ENCODE assay signal across 26 cellular contexts in genomic region chr9:78676009-78676408, GRCh38.
DNase-seq lines count a peak whose midpoint lies in the region; ATAC-seq and TF ChIP-seq lines count a peak whose summit lies in the region.
"Had no signal": no experiment of that assay in that cellular context is flagged by ENCODE, and none has a peak within 500 bp of the region (broad histone marks: within the 10 kb centered on the region; RNA-seq: fewer than 3 reads in every experiment).

No MANE protein-coding gene starts in this region.

- H3K4me2 ChIP-seq in neural cell (ENCODE audit: low read length): no peak overlapping the region
- H3K4me2 ChIP-seq: BLaER1 treated with 17β-estradiol and CSF1 and Interleukin-3, amounts not matched to agents 10 nM and 100 nM had no signal

- H3K9me3 ChIP-seq in neural cell (ENCODE audit: low read length): no peaks in the 10 kb centered on the region
- H3K9me3 ChIP-seq: BLaER1 treated with 17β-estradiol and CSF1 and Interleukin-3, amounts not matched to agents 10 nM and 100 nM had no signal

- H3K4me3 ChIP-seq in AG10803 (ENCODE audit: low read length) (no peak overlapping the region), neural cell (ENCODE audit: low read length) (no peak overlapping the region)
- H3K4me3 ChIP-seq: BLaER1 treated with 17β-estradiol and CSF1 and Interleukin-3, amounts not matched to agents 10 nM and 100 nM; SK-N-MC had no signal

- no peaks in the 10 kb centered on the region for H3K36me3 ChIP-seq in neural cell (ENCODE audit: insufficient read depth, low read length)
- H3K36me3 ChIP-seq: BLaER1 treated with 17β-estradiol and CSF1 and Interleukin-3, amounts not matched to agents 10 nM and 100 nM had no signal

- peak overlapping the region; percentile 21 for H3K27ac ChIP-seq in neural cell (ENCODE audit: low read length)
- H3K27ac ChIP-seq: BLaER1 treated with 17β-estradiol and CSF1 and Interleukin-3, amounts not matched to agents 10 nM and 100 nM; SK-N-MC had no signal

- peak overlapping the region; percentile 92 for H3K27ac Mint-ChIP-seq in HFFc6
- H3K27ac Mint-ChIP-seq: CD8-positive, alpha-beta T cell; IgD-negative memory B cell; T-cell had no signal

- H3K79me2 ChIP-seq in neural cell (replicated peaks; ENCODE audit: insufficient read depth, low read length): no peaks in the 10 kb centered on the region

- TF ChIP-seq CTCF in AG10803 (conservative IDR thresholded peaks at IDR 0.05; ENCODE audit: low read length) (no peak), HFFc6 (IDR thresholded peaks at IDR 0.05) (no peak), neural cell (IDR thresholded peaks at IDR 0.05; ENCODE audit: poor library complexity, severe bottlenecking) (no peak)

- DNase-seq in AG10803 (ENCODE audit: low read depth) (peak; percentile 64), HFFc6 (peak; percentile 51), astrocyte of the hippocampus (ENCODE audit: low read depth, low spot score) (peak; percentile 11), NCI-H146 (lab: John Stamatoyannopoulos, UW) (no peak), T-helper 2 cell (no peak), GDM1 (lab: John Stamatoyannopoulos, UW) (no peak)
- DNase-seq: 8988T; Calu3; CD8-positive, alpha-beta T cell; DMS53; H7; Kasumi-1; MM.1S; NCI-H1092; NCI-H1436 treated with DMSO at 0.1 percent for 48 hours; NCI-H2029 treated with DMSO at 0.1 percent for 48 hours; NCI-H2171 treated with DMSO at 0.1 percent for 48 hours; NCI-H748 treated with DMSO at 0.1 percent for 48 hours; OCI-M1; Right ventricle myocardium superior; T-cell had no signal

- H4K20me1 ChIP-seq in neural cell (ENCODE audit: insufficient read depth): no peaks in the 10 kb centered on the region
- H4K20me1 ChIP-seq: BLaER1 treated with 17β-estradiol and CSF1 and Interleukin-3, amounts not matched to agents 10 nM and 100 nM had no signal

- H3K27me3 ChIP-seq in neural cell (ENCODE audit: insufficient read depth, low read depth, low read length): no peaks in the 10 kb centered on the region
- H3K27me3 ChIP-seq: BLaER1 treated with 17β-estradiol and CSF1 and Interleukin-3, amounts not matched to agents 10 nM and 100 nM had no signal

- H3K27me3 Mint-ChIP-seq in HFFc6 (ENCODE audit: insufficient read depth): no peaks in the 10 kb centered on the region; the same call in 1 of the 2 replicates
- H3K27me3 Mint-ChIP-seq: IgD-negative memory B cell, T-cell had no signal

- no peak overlapping the region for H2AFZ ChIP-seq in neural cell (ENCODE audit: low read depth, low read length)

- no peaks in the 10 kb centered on the region for H3K9me2 ChIP-seq in neural cell (ENCODE audit: insufficient read depth, low read length)

- no peak for TF ChIP-seq EP300 in neural cell (conservative IDR thresholded peaks at IDR 0.05; ENCODE audit: poor library complexity, severe bottlenecking)

- H3K36me3 Mint-ChIP-seq in HFFc6 (ENCODE audit: low read depth): no peaks in the 10 kb centered on the region
- H3K36me3 Mint-ChIP-seq: CD8-positive, alpha-beta T cell; IgD-negative memory B cell; T-cell had no signal

- no peaks in the 10 kb centered on the region for H3K9me3 Mint-ChIP-seq in HFFc6
- H3K9me3 Mint-ChIP-seq: CD8-positive, alpha-beta T cell; IgD-negative memory B cell had no signal

- no peak for TF ChIP-seq RAD21 in neural cell (conservative IDR thresholded peaks at IDR 0.05)

- H3F3A ChIP-seq in neural cell (ENCODE audit: insufficient read depth, low read length, poor library complexity, severe bottlenecking): no peaks in the 10 kb centered on the region

- ATAC-seq in HG03139 (IDR thresholded peaks at IDR 0.05; ENCODE audit: unreplicated experiment): no peak
- ATAC-seq: CD8-positive, alpha-beta T cell; T-cell had no signal

- no peak overlapping the region for H3K9ac ChIP-seq in neural cell (ENCODE audit: low read length)
- H3K9ac ChIP-seq: BLaER1 treated with 17β-estradiol and CSF1 and Interleukin-3, amounts not matched to agents 10 nM and 100 nM had no signal

- peak overlapping the region; percentile 60 for H3K4me3 Mint-ChIP-seq in HFFc6
- H3K4me3 Mint-ChIP-seq: CD8-positive, alpha-beta T cell; IgD-negative memory B cell; T-cell had no signal

- H3K4me1 Mint-ChIP-seq in HFFc6 (ENCODE audit: low read depth): peaks cover 75% of the 10 kb centered on the region
- H3K4me1 Mint-ChIP-seq: T-cell had no signal

TF ChIP-seq in neural cell, 6 proteins besides CTCF, POLR2A, EP300 and RAD21:
- TF ChIP-seq REST (IDR thresholded peaks at IDR 0.05; ENCODE audit: borderline replicate concordance) (no peak), SMC3 (conservative IDR thresholded peaks at IDR 0.05; ENCODE audit: poor library complexity) (no peak), EZH2 (IDR thresholded peaks at IDR 0.05; ENCODE audit: borderline replicate concordance, insufficient read depth, low read length, poor library complexity, severe bottlenecking) (no peak), MXI1 (conservative IDR thresholded peaks at IDR 0.05; ENCODE audit: poor library complexity, severe bottlenecking) (no peak), POLR2AphosphoS5 (IDR thresholded peaks at IDR 0.05) (no peak), TAF1 (IDR thresholded peaks at IDR 0.05; ENCODE audit: low read depth) (no peak)

Comparison
In these comparisons a context has a peak if more than half of its experiments do, and no peak if none do; other contexts are left out.
1. DNase-seq: peak in AG10803 (single experiment), HFFc6 (single experiment) and astrocyte of the hippocampus (single experiment); none in NCI-H146 (single experiment), T-helper 2 cell (0 of 5) and GDM1 (single experiment).